8 cellular contexts compared by ENCODE assay signal in the genomic region with DNA sequence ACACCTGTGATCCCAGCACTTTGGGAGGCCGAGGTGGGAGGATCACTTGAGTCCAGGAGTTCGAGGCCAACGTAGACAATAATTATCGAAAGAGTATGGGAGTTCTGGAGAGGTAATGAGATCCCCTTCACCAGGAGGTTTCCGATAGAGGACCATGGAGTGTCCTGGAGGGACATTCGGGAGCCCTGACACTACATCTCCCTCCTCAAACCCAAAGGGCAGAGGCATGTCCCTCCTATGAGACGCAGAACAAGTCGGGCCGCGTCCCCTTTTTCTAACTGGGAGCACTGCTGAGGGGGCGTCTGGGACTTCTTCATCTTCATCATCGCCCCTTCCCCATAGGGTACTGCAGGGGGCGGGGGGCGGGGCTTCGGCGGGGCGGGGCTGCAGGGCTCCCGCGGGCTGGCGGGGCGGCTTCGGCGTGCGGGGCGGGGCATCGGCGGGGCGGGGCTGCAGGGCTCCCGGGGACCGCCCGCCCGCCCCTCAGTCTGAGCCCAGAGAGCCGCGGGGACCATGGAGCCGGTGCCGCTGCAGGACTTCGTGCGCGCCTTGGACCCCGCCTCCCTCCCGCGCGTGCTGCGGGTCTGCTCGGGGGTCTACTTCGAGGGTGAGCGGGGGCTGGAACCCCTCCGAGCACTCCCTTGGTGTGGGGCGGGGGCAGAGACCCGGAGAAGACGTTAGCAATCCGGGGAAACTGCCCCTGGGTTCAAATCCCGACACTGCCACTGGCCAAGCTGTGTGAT. TPM values are rescaled to one million over a fixed set of nuclear protein-coding genes. Genes with fewer than 3 reads are reported as not detected.
DNase-seq lines count a peak whose midpoint lies in the region; TF ChIP-seq lines count a peak whose summit lies in the region.

Gene THEMIS2 (plus strand): TSS at position 486 of the 743 bp plus-strand sequence. CDS start 28 bp downstream, at position 514.

- DNase-seq in CD14-positive monocyte (ENCODE audit: low spot score) = peak; percentile 71
- peak; percentile 83 for DNase-seq in HEK293T (ENCODE audit: extremely low spot score)
- peak; percentile 47 for DNase-seq in SK-N-DZ (ENCODE audit: low spot score)
- peak; percentile 84 for DNase-seq in activated naive CD4-positive, alpha-beta T cell treated with Interleukin-2 at 50 U/mL for 16 hours
- peak; percentile 83 for DNase-seq in glutamatergic neuron
- peak; percentile 97 for DNase-seq in osteoblast (ENCODE audit: insufficient read length, low spot score, missing footprints)
- DNase-seq in testis = peak; percentile 86
- no peak for DNase-seq in RKO (ENCODE audit: low spot score)

- H3K27ac Mint-ChIP-seq in CD14-positive monocyte (peak within 1 kb of the TSS; percentile 99), glutamatergic neuron (ENCODE audit: unreplicated experiment) (no peak within 1 kb of the TSS)

- POLR2A ChIA-PET in HEK293T (lab: Yijun Ruan, JAX) = no interaction called here

- peak within 1 kb of the TSS; percentile 92 for H3K4me2 ChIP-seq in osteoblast (ENCODE audit: insufficient read depth, low read length)

- CTCF ChIA-PET in HEK293T (lab: Yijun Ruan, JAX) = interaction anchor here (1.3 kb wide), 1 partner anchor 14 kb away, joined by 3 read pairs; no protein-coding TSS in a partner anchor

- H3K4me1 Mint-ChIP-seq in CD14-positive monocyte = peaks cover 56% of the 10 kb centered on the region
- H3K4me1 Mint-ChIP-seq in glutamatergic neuron (ENCODE audit: low read depth, unreplicated experiment) = no peaks in the 10 kb centered on the region

- H3K4me3 ChIP-seq in osteoblast (ENCODE audit: insufficient read depth, low read length) (peak within 1 kb of the TSS; percentile 87), testis (peak within 1 kb of the TSS; percentile 61 to 77)

- H3K4me1 ChIP-seq in osteoblast (ENCODE audit: insufficient read depth, low read length) (peaks cover 11% of the 10 kb centered on the region), testis (peaks cover 24% of the 10 kb centered on the region)

- H3K36me3 ChIP-seq in osteoblast (ENCODE audit: insufficient read depth, low read length) = no peaks in the 10 kb centered on the region
- H3K36me3 ChIP-seq in testis (ENCODE audit: low read depth, missing control alignments) = no peaks in the 10 kb centered on the region

- H4K20me1 ChIP-seq in osteoblast (ENCODE audit: insufficient read depth, low read length) = no peaks in the 10 kb centered on the region

- H3K27ac ChIP-seq in osteoblast (ENCODE audit: low read depth, low read length) (peak within 1 kb of the TSS; percentile 53), testis (peak within 1 kb of the TSS; percentile 71 to 80)

- no peaks in the 10 kb centered on the region for H3K9me3 ChIP-seq in osteoblast (ENCODE audit: low read depth, low read length)
- H3K9me3 ChIP-seq in testis = no peaks in the 10 kb centered on the region

- H3K36me3 Mint-ChIP-seq in CD14-positive monocyte (peaks cover 24 to 38% of the 10 kb centered on the region in 2 donors), glutamatergic neuron (ENCODE audit: unreplicated experiment) (no peaks in the 10 kb centered on the region)

- no peak for TF ChIP-seq POLR2A in testis (IDR thresholded peaks at IDR 0.05)

- peaks cover 0 to 1% (median 0%) of the 10 kb centered on the region in 3 donors for H3K27me3 Mint-ChIP-seq in CD14-positive monocyte (ENCODE audit: low read depth in 3 of 3)
- H3K27me3 Mint-ChIP-seq in glutamatergic neuron (ENCODE audit: unreplicated experiment) = peaks cover 8% of the 10 kb centered on the region

- H3K4me3 Mint-ChIP-seq in CD14-positive monocyte = peak within 1 kb of the TSS; percentile 99
- peak within 1 kb of the TSS; percentile 82 for H3K4me3 Mint-ChIP-seq in glutamatergic neuron (ENCODE audit: unreplicated experiment)

- H3K27me3 ChIP-seq in osteoblast (ENCODE audit: insufficient read depth, low read length) = no peaks in the 10 kb centered on the region
- no peaks in the 10 kb centered on the region for H3K27me3 ChIP-seq in testis

- TF ChIP-seq CTCF in CD14-positive monocyte (IDR thresholded peaks at IDR 0.05) (no peak), glutamatergic neuron (IDR thresholded peaks at IDR 0.05; ENCODE audit: partially characterized antibody, unreplicated experiment) (no peak), osteoblast (IDR thresholded peaks at IDR 0.05; ENCODE audit: extremely low read depth, low read depth, low read length) (no peak), testis (IDR thresholded peaks at IDR 0.05) (no peak)

- WGBS in testis, 2 donors = 7 to 30% methylated on average over 8 to 39 of the region's 53 CpGs

- H2AFZ ChIP-seq in osteoblast (ENCODE audit: low read length) = peak within 1 kb of the TSS; percentile 97

- peaks cover 0 to 4% (median 1%) of the 10 kb centered on the region in 7 donors for H3K9me3 Mint-ChIP-seq in CD14-positive monocyte
- H3K9me3 Mint-ChIP-seq in glutamatergic neuron (ENCODE audit: unreplicated experiment) = peaks cover 4% of the 10 kb centered on the region

- peaks cover 6% of the 10 kb centered on the region for H3K79me2 ChIP-seq in osteoblast (ENCODE audit: insufficient read depth, low read length)

- intact Hi-C loops in CD14-positive monocyte (cut with micrococcal nuclease) = loop anchor here (2.0 kb wide), 1 partner anchor 13 kb away; no protein-coding TSS in a partner anchor
- intact Hi-C loops in testis (cut with DNase I; ENCODE audit: low total_unique reads) = no loop called here

TF ChIP-seq in HEK293T, 16 proteins besides CTCF, POLR2A, EP300 and RAD21:
- TF ChIP-seq NFRKB (IDR thresholded peaks at IDR 0.05) (no peak), ARNT (IDR thresholded peaks at IDR 0.05) (no peak), CTBP1 (IDR thresholded peaks at IDR 0.05; ENCODE audit: borderline replicate concordance) (no peak), L3MBTL2 (conservative IDR thresholded peaks at IDR 0.05) (no peak), FOXA1 (IDR thresholded peaks at IDR 0.05) (no peak), SUZ12 (IDR thresholded peaks at IDR 0.05) (no peak), HDGF (IDR thresholded peaks at IDR 0.05; ENCODE audit: borderline replicate concordance) (no peak), LEF1 (IDR thresholded peaks at IDR 0.05; ENCODE audit: borderline replicate concordance) (no peak), FOXK2 (IDR thresholded peaks at IDR 0.05) (no peak), FOXM1 (IDR thresholded peaks at IDR 0.05; ENCODE audit: borderline replicate concordance) (no peak), ZNF384 (IDR thresholded peaks at IDR 0.05) (no peak), ELF4 (IDR thresholded peaks at IDR 0.05) (no peak), SP1 (IDR thresholded peaks at IDR 0.05) (no peak), TARDBP (IDR thresholded peaks at IDR 0.05) (no peak), BHLHE40 (IDR thresholded peaks at IDR 0.05; ENCODE audit: borderline replicate concordance) (no peak)
- TF ChIP-seq, protein P1, sequence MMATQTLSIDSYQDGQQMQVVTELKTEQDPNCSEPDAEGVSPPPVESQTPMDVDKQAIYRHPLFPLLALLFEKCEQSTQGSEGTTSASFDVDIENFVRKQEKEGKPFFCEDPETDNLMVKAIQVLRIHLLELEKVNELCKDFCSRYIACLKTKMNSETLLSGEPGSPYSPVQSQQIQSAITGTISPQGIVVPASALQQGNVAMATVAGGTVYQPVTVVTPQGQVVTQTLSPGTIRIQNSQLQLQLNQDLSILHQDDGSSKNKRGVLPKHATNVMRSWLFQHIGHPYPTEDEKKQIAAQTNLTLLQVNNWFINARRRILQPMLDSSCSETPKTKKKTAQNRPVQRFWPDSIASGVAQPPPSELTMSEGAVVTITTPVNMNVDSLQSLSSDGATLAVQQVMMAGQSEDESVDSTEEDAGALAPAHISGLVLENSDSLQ (IDR thresholded peaks at IDR 0.05) = no peak

RNA-seq across cellular contexts. Expression of gene THEMIS2, which starts in this region (rescaled TPM):
- polyA plus RNA-seq in CD14-positive monocyte (100 to 1,000 TPM; 306 to 344 TPM), testis (ENCODE audit: insufficient read depth, low read depth, low replicate concordance) (56.9 TPM)
- polyA plus RNA-seq in SK-N-DZ (2014; cell fraction: cytosol; rRNA removed) = 4.6 and 5.9 TPM in 2 replicates
- polyA plus RNA-seq in SK-N-DZ (2014; cell fraction: nucleus; rRNA removed) = 5.0 and 10.2 TPM in 2 replicates
- total RNA-seq in glutamatergic neuron (ENCODE audit: unreplicated experiment) (4.6 TPM), osteoblast (16.8 and 17.4 TPM in 2 replicates), testis (100 to 1,000 TPM; 103 to 132 TPM)
